10 cellular contexts compared by ENCODE assay signal in the genomic region with DNA sequence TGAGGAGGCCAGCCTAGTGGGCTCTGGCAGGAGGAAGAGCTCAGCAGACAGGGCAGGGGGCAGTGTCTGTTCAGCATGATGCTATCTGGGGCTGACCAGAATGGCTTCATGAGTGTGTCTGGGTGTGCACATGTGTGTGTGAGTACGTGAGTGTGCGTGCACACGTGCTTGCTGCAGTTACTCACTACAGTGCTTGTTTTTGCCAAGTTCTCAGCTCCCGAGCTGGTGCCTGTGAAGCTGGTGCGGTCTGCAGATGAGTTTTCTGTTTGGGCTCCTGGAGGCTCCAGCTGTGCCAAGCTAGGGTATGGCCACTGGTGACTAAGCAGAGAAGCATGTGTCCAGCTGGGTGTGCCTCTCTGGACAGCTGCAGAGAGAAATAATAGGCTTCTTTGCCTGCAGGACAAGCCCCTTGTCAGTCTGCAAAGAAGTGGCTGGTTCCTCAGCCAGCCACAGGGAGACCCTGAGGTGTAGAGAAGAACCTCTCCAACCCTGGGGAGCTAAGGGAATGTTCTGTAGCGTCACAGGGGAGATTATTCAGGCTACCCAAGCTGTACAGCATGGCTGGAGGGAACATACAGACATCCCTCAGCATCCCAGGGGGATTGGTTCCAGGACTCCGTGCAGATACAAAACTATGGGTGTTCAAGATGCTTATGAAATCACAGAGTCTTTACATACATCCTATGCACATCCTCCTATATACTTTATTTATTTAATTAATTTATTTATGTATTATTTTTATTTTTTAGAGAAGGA. TPM values are rescaled to one million over a fixed set of nuclear protein-coding genes. Genes with fewer than 3 reads are reported as not detected.
A peak's percentile ranks its signal among the peaks of the same experiment; 100 is the strongest.
DNase-seq lines count a peak whose midpoint lies in the region; FAIRE-seq and TF ChIP-seq lines count a peak whose summit lies in the region.
"Had no signal": no experiment of that assay in that cellular context is flagged by ENCODE, and none has a peak within 500 bp of the region (broad histone marks: within the 10 kb centered on the region; RNA-seq: fewer than 3 reads in every experiment).

No MANE protein-coding gene starts in this region.

- peak; percentile 71 for TF ChIP-seq EP300 in Ishikawa (IDR thresholded peaks at IDR 0.05; ENCODE audit: borderline replicate concordance)

- H3K27me3 Mint-ChIP-seq in chondrocyte (ENCODE audit: low read depth), result no peaks in the 10 kb centered on the region
- no peaks in the 10 kb centered on the region for H3K27me3 Mint-ChIP-seq in type B pancreatic cell
- H3K27me3 Mint-ChIP-seq: IgD-negative memory B cell had no signal

- H3K27ac Mint-ChIP-seq in chondrocyte (ENCODE audit: unreplicated experiment) (peak overlapping the region; percentile 94), type B pancreatic cell (peak overlapping the region; percentile 84)
- H3K27ac Mint-ChIP-seq: IgD-negative memory B cell had no signal

- H3K36me3 Mint-ChIP-seq in chondrocyte (ENCODE audit: low read depth) (no peaks in the 10 kb centered on the region), type B pancreatic cell (peaks cover 1% of the 10 kb centered on the region)

- FAIRE-seq in GM12892 (lab: Jason Lieb, UNC), result no peak

- no peak overlapping the region for H3K4me3 ChIP-seq in lower leg skin (ENCODE audit: low read depth, poor library complexity, severe bottlenecking)
- no peak overlapping the region for H3K4me3 ChIP-seq in prostate gland
- H3K4me3 ChIP-seq: dorsolateral prefrontal cortex had no signal

- H3K27me3 ChIP-seq in prostate gland (replicated peaks; ENCODE audit: insufficient read depth), result no peaks in the 10 kb centered on the region
- H3K27me3 ChIP-seq: dorsolateral prefrontal cortex had no signal

- no peak for TF ChIP-seq RAD21 in Ishikawa (IDR thresholded peaks at IDR 0.05; ENCODE audit: low read depth)

- no peaks in the 10 kb centered on the region for H3K9me3 ChIP-seq in prostate gland

- H3K9me3 Mint-ChIP-seq in chondrocyte (ENCODE audit: low read depth) (no peaks in the 10 kb centered on the region), type B pancreatic cell (peaks cover 3% of the 10 kb centered on the region)
- H3K9me3 Mint-ChIP-seq: IgD-negative memory B cell had no signal

- intact Hi-C loops in lower leg skin (cut with DNase I; ENCODE audit: low total_unique reads) (no loop called here), prostate gland (cut with DNase I) (no loop called here)

- 43 to 63% methylated on average over 7 of the region's 7 CpGs for WGBS in lower leg skin, 2 donors
- WGBS in prostate gland, result 67% methylated on average over 7 of the region's 7 CpGs

- DNase-seq in chondrocyte (ENCODE audit: low spot score), result no peak
- DNase-seq in lower leg skin (ENCODE audit: low spot score in 2 of 2), result peak; percentile 55 to 93
- no peak for DNase-seq in type B pancreatic cell (ENCODE audit: extremely low spot score, unreplicated experiment)
- DNase-seq in prostate gland (ENCODE audit: low spot score), result no peak
- DNase-seq in NCI-H187 treated with DMSO at 0.1 percent for 48 hours (lab: John Stamatoyannopoulos, UW), result no peak
- DNase-seq in GM12892 (ENCODE audit: insufficient read length), result no peak

- H3K27ac ChIP-seq in prostate gland, result no peak overlapping the region
- H3K27ac ChIP-seq: VCaP had no signal

- no peaks in the 10 kb centered on the region for H3K36me3 ChIP-seq in prostate gland

- H3K4me1 Mint-ChIP-seq in chondrocyte (ENCODE audit: low read depth) (peaks cover 74% of the 10 kb centered on the region), type B pancreatic cell (ENCODE audit: unreplicated experiment) (peaks cover 15% of the 10 kb centered on the region)

- peak; percentile 69 for TF ChIP-seq CTCF in chondrocyte (IDR thresholded peaks at IDR 0.05)
- no peak for TF ChIP-seq CTCF in lower leg skin (IDR thresholded peaks at IDR 0.05)
- no peak for TF ChIP-seq CTCF in type B pancreatic cell (conservative IDR thresholded peaks at IDR 0.05)
- TF ChIP-seq CTCF in prostate gland (IDR thresholded peaks at IDR 0.05), result no peak

- H3K4me1 ChIP-seq in prostate gland (replicated peaks), result no peaks in the 10 kb centered on the region

- H3K4me3 Mint-ChIP-seq in chondrocyte (ENCODE audit: unreplicated experiment) (no peak overlapping the region), type B pancreatic cell (no peak overlapping the region)
- H3K4me3 Mint-ChIP-seq: IgD-negative memory B cell had no signal

- TF ChIP-seq POLR2A in lower leg skin (IDR thresholded peaks at IDR 0.05) (no peak), prostate gland (IDR thresholded peaks at IDR 0.05) (no peak), GM12892 (IDR thresholded peaks at IDR 0.05; ENCODE audit: low read depth, low read length) (no peak)

TF ChIP-seq in Ishikawa, 13 proteins besides CTCF, POLR2A, EP300 and RAD21:
- no peak for TF ChIP-seq FOXM1 (IDR thresholded peaks at IDR 0.05; ENCODE audit: borderline replicate concordance, low read depth)
- no peak for TF ChIP-seq EGR1 (IDR thresholded peaks at IDR 0.05)
- 0 out of 2 replicates have a peak, but pooled peaks have one; percentile 51 for TF ChIP-seq YY1 (IDR thresholded peaks at IDR 0.05; ENCODE audit: low read depth)
- no peak for TF ChIP-seq TAF1 (IDR thresholded peaks at IDR 0.05; ENCODE audit: low read depth)
- peak; percentile 93 for TF ChIP-seq TEAD4 (IDR thresholded peaks at IDR 0.05)
- no peak for TF ChIP-seq USF1 (IDR thresholded peaks at IDR 0.05)
- peak; percentile 91 for TF ChIP-seq TCF12 (IDR thresholded peaks at IDR 0.05; ENCODE audit: low read depth)
- TF ChIP-seq NFIC (IDR thresholded peaks at IDR 0.05), result peak; percentile 53; the same call in 1 of the 2 replicates
- TF ChIP-seq MAX (IDR thresholded peaks at IDR 0.05), result peak; percentile 77
- TF ChIP-seq CEBPB (IDR thresholded peaks at IDR 0.05), result no peak
- TF ChIP-seq, protein P1, sequence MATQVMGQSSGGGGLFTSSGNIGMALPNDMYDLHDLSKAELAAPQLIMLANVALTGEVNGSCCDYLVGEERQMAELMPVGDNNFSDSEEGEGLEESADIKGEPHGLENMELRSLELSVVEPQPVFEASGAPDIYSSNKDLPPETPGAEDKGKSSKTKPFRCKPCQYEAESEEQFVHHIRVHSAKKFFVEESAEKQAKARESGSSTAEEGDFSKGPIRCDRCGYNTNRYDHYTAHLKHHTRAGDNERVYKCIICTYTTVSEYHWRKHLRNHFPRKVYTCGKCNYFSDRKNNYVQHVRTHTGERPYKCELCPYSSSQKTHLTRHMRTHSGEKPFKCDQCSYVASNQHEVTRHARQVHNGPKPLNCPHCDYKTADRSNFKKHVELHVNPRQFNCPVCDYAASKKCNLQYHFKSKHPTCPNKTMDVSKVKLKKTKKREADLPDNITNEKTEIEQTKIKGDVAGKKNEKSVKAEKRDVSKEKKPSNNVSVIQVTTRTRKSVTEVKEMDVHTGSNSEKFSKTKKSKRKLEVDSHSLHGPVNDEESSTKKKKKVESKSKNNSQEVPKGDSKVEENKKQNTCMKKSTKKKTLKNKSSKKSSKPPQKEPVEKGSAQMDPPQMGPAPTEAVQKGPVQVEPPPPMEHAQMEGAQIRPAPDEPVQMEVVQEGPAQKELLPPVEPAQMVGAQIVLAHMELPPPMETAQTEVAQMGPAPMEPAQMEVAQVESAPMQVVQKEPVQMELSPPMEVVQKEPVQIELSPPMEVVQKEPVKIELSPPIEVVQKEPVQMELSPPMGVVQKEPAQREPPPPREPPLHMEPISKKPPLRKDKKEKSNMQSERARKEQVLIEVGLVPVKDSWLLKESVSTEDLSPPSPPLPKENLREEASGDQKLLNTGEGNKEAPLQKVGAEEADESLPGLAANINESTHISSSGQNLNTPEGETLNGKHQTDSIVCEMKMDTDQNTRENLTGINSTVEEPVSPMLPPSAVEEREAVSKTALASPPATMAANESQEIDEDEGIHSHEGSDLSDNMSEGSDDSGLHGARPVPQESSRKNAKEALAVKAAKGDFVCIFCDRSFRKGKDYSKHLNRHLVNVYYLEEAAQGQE (IDR thresholded peaks at IDR 0.05; ENCODE audit: low read depth), result no peak
- TF ChIP-seq CREB1 (IDR thresholded peaks at IDR 0.05; ENCODE audit: low read depth), result no peak
- TF ChIP-seq ZBTB7A (IDR thresholded peaks at IDR 0.05; ENCODE audit: low read depth), result peak; percentile 57; the same call in 1 of the 2 replicates

RNA-seq across cellular contexts. Expression of gene FAM50B, which starts 40.2 kb away (rescaled TPM):
- total RNA-seq in chondrocyte, result 1.0 to 1.8 TPM (median 1.6 TPM) in 3 replicates
- total RNA-seq in lower leg skin, result 10 to 100 TPM; 11.4 to 16.1 (median 13.9) TPM
- 1.8 and 7.3 TPM in 2 replicates for total RNA-seq in type B pancreatic cell (ENCODE audit: low replicate concordance)
- total RNA-seq in prostate gland, result 10 to 100 TPM; 14.2 to 36.4 TPM
- 1.5 TPM for polyA plus RNA-seq in GM12892 (2012; ENCODE audit: missing spikeins)

RNA-seq across cellular contexts. Expression of gene PXDC1, which starts 57.4 kb away (rescaled TPM):
- total RNA-seq in chondrocyte (191 to 231 TPM (median 222 TPM) in 3 replicates), lower leg skin (100 to 1,000 TPM in 1 of 4 donors, 10 to 100 TPM in 3; 58.4 to 103 (median 72.4) TPM), type B pancreatic cell (ENCODE audit: low replicate concordance) (23.6 and 57.2 TPM in 2 replicates), prostate gland (10 to 100 TPM; 40.5 to 59.5 TPM)
- polyA plus RNA-seq in GM12892 (2012; ENCODE audit: missing spikeins), result 1.9 TPM

Comparison
In these comparisons a context has a peak if more than half of its experiments do, and no peak if none do; other contexts are left out.
1. DNase-seq: peak in lower leg skin (2 of 2); none in chondrocyte (single experiment), type B pancreatic cell (single experiment), prostate gland (single experiment), NCI-H187 treated with DMSO at 0.1 percent for 48 hours (single experiment) and GM12892 (single experiment).